Comparison of ENCODE assay signal across 1 cellular context in the genomic region with DNA sequence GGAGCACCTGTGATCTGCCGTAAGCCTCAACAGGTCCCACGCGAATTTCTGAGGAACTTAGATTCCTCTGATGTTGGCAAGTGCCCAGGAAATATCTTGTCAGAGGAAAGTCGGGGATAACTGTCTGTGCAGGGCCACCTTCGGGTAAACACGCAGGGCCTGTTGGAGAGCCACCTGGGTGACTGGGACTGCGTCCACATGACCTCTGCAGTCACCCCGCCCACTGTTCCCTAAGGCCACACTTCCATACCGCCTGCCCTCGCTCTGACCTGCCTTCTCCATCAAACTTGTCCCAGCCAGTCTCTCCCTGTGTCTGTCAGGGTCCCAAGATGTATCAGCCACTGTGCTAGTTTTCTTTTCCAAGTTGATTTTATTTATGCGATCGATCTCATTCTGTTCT.
TF ChIP-seq lines count a peak whose summit lies in the region.

No MANE protein-coding gene starts in this region.

TF ChIP-seq in HepG2, 621 proteins besides CTCF, POLR2A, EP300 and RAD21 (continued from another document):
- TF ChIP-seq, protein P1, sequence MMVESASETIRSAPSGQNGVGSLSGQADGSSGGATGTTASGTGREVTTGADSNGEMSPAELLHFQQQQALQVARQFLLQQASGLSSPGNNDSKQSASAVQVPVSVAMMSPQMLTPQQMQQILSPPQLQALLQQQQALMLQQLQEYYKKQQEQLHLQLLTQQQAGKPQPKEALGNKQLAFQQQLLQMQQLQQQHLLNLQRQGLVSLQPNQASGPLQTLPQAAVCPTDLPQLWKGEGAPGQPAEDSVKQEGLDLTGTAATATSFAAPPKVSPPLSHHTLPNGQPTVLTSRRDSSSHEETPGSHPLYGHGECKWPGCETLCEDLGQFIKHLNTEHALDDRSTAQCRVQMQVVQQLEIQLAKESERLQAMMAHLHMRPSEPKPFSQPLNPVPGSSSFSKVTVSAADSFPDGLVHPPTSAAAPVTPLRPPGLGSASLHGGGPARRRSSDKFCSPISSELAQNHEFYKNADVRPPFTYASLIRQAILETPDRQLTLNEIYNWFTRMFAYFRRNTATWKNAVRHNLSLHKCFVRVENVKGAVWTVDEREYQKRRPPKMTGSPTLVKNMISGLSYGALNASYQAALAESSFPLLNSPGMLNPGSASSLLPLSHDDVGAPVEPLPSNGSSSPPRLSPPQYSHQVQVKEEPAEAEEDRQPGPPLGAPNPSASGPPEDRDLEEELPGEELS (CRISPR knock-in tag; IDR thresholded peaks at IDR 0.05) = no peak
- TF ChIP-seq TCF12 (IDR thresholded peaks at IDR 0.05) (no peak), TCF12 (CRISPR knock-in tag; IDR thresholded peaks at IDR 0.05) (no peak), AKAP8 (CRISPR knock-in tag; IDR thresholded peaks at IDR 0.05) (no peak), ZNF766 (CRISPR knock-in tag; IDR thresholded peaks at IDR 0.05; ENCODE audit: borderline replicate concordance) (no peak), ZNF24 (IDR thresholded peaks at IDR 0.05) (no peak), ZFP41 (CRISPR knock-in tag; IDR thresholded peaks at IDR 0.05; ENCODE audit: borderline replicate concordance) (no peak), ARID2 (CRISPR knock-in tag; IDR thresholded peaks at IDR 0.05; ENCODE audit: borderline replicate concordance) (no peak), WIZ (CRISPR knock-in tag; IDR thresholded peaks at IDR 0.05) (no peak), ZNF672 (CRISPR knock-in tag; IDR thresholded peaks at IDR 0.05) (no peak)
- TF ChIP-seq, protein P2, sequence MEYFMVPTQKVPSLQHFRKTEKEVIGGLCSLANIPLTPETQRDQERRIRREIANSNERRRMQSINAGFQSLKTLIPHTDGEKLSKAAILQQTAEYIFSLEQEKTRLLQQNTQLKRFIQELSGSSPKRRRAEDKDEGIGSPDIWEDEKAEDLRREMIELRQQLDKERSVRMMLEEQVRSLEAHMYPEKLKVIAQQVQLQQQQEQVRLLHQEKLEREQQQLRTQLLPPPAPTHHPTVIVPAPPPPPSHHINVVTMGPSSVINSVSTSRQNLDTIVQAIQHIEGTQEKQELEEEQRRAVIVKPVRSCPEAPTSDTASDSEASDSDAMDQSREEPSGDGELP (IDR thresholded peaks at IDR 0.05; ENCODE audit: borderline replicate concordance, low read depth) = no peak
- TF ChIP-seq, protein P3, sequence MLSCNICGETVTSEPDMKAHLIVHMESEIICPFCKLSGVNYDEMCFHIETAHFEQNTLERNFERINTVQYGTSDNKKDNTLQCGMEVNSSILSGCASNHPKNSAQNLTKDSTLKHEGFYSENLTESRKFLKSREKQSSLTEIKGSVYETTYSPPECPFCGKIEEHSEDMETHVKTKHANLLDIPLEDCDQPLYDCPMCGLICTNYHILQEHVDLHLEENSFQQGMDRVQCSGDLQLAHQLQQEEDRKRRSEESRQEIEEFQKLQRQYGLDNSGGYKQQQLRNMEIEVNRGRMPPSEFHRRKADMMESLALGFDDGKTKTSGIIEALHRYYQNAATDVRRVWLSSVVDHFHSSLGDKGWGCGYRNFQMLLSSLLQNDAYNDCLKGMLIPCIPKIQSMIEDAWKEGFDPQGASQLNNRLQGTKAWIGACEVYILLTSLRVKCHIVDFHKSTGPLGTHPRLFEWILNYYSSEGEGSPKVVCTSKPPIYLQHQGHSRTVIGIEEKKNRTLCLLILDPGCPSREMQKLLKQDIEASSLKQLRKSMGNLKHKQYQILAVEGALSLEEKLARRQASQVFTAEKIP (CRISPR knock-in tag; IDR thresholded peaks at IDR 0.05; ENCODE audit: borderline replicate concordance) = no peak
